In genomic region chr15:59059076-59059597, GRCh38 we compare ENCODE assay signal across 29 cellular contexts.
"Had no signal": no experiment of that assay in that cellular context is flagged by ENCODE, and none has a peak within 500 bp of the region (broad histone marks: within the 10 kb centered on the region; RNA-seq: fewer than 3 reads in every experiment).

No MANE protein-coding gene starts in this region.

- ATAC-seq: activated CD8-positive, alpha-beta T cell treated with anti-CD3 and anti-CD28 coated beads for 36 hours; activated T-cell treated with anti-CD3 and anti-CD28 coated beads, Interleukin-2, amount 50 U/mL, for 72 hours; activated T-helper 17 cell treated with anti-CD3 and anti-CD28 coated beads, Interleukin-2, amount 50 U/mL, for 72 hours had no signal

- H3K27me3 ChIP-seq: brain microvascular endothelial cell, MG63, SJCRH30 had no signal

- H3K27ac Mint-ChIP-seq: activated CD4-positive, alpha-beta T cell treated with anti-CD3 and anti-CD28 coated beads, Interleukin-2, amount 10 ng/mL, durations not matched to agents 24 days and 14 days; activated CD8-positive, alpha-beta T cell treated with anti-CD3 and anti-CD28 coated beads for 36 hours; activated naive CD8-positive, alpha-beta T cell treated with anti-CD3 and anti-CD28 coated beads for 36 hours; activated T-cell treated with anti-CD3 and anti-CD28 coated beads, Interleukin-2, amount 50 U/mL, for 72 hours; activated T-helper 17 cell treated with anti-CD3 and anti-CD28 coated beads, Interleukin-2, amount 50 U/mL, for 72 hours had no signal

- H3K9me3 Mint-ChIP-seq: activated CD4-positive, alpha-beta T cell treated with anti-CD3 and anti-CD28 coated beads, Interleukin-2, amount 10 ng/mL, durations not matched to agents 24 days and 14 days; activated CD8-positive, alpha-beta T cell treated with anti-CD3 and anti-CD28 coated beads for 36 hours; activated naive CD8-positive, alpha-beta T cell treated with anti-CD3 and anti-CD28 coated beads for 36 hours; activated T-cell treated with anti-CD3 and anti-CD28 coated beads, Interleukin-2, amount 50 U/mL, for 72 hours; activated T-helper 17 cell treated with anti-CD3 and anti-CD28 coated beads, Interleukin-2, amount 50 U/mL, for 72 hours had no signal

- H3K9me3 ChIP-seq: MG63 had no signal

- H3K4me1 ChIP-seq: SJCRH30 had no signal

- H3K4me3 ChIP-seq: MG63, SJCRH30, SK-N-MC had no signal

- H3K27ac ChIP-seq: brain microvascular endothelial cell, SJCRH30, SK-N-MC had no signal

- DNase-seq: activated CD4-positive, alpha-beta T cell treated with anti-CD3 and anti-CD28 coated beads, Interleukin-2, amount 10 ng/mL, durations not matched to agents 24 days and 14 days; activated CD4-positive, alpha-beta T cell treated with anti-CD3 and anti-CD28 coated beads, Interleukin-2, amount 50 U/mL, for 4 hours; activated CD8-positive, alpha-beta T cell treated with anti-CD3 and anti-CD28 coated beads for 36 hours; activated effector memory CD4-positive, alpha-beta T cell treated with anti-CD3 and anti-CD28 coated beads, Interleukin-2, amount 50 U/mL, for 16 hours; activated naive CD4-positive, alpha-beta T cell; activated naive CD4-positive, alpha-beta T cell treated with anti-CD3 and anti-CD28 coated beads, Interleukin-2, amount 50 U/mL, for 16 hours; activated naive CD8-positive, alpha-beta T cell treated with anti-CD3 and anti-CD28 coated beads for 36 hours; activated T-cell treated with anti-CD3 and anti-CD28 coated beads, Interleukin-2, amount 50 U/mL, for 1 hour; activated T-cell treated with anti-CD3 and anti-CD28 coated beads, Interleukin-2, amount 50 U/mL, for 72 hours; amniotic stem cell; aorta; brain microvascular endothelial cell; central memory CD4-positive, alpha-beta T cell; MG63; NCI-H1048; NCI-H1105 treated with DMSO at 0.1 percent for 48 hours; NCI-H1436; NCI-H1694; NCI-H1930; NCI-H2081 treated with DMSO at 0.1 percent for 48 hours; NCI-H510A; NCI-H526; NCI-H748 treated with DMSO at 0.1 percent for 48 hours; NK-92 treated with Interleukin-12 subunit alpha and Interleukin-12 subunit beta, amount 100 ng/mL, for 24 hours; SHP77; SJCRH30; T1000 had no signal

- H3K4me3 Mint-ChIP-seq: activated CD4-positive, alpha-beta T cell treated with anti-CD3 and anti-CD28 coated beads, Interleukin-2, amount 10 ng/mL, durations not matched to agents 24 days and 14 days; activated CD8-positive, alpha-beta T cell treated with anti-CD3 and anti-CD28 coated beads for 36 hours; activated naive CD8-positive, alpha-beta T cell treated with anti-CD3 and anti-CD28 coated beads for 36 hours; activated T-cell treated with anti-CD3 and anti-CD28 coated beads, Interleukin-2, amount 50 U/mL, for 72 hours; activated T-helper 17 cell treated with anti-CD3 and anti-CD28 coated beads, Interleukin-2, amount 50 U/mL, for 72 hours had no signal

- H3K27me3 Mint-ChIP-seq: activated CD4-positive, alpha-beta T cell treated with anti-CD3 and anti-CD28 coated beads, Interleukin-2, amount 10 ng/mL, durations not matched to agents 24 days and 14 days; activated CD8-positive, alpha-beta T cell treated with anti-CD3 and anti-CD28 coated beads for 36 hours; activated naive CD8-positive, alpha-beta T cell treated with anti-CD3 and anti-CD28 coated beads for 36 hours; activated T-helper 17 cell treated with anti-CD3 and anti-CD28 coated beads, Interleukin-2, amount 50 U/mL, for 72 hours had no signal
